ENCODE assay signal across 16 cellular contexts in the genomic region with DNA sequence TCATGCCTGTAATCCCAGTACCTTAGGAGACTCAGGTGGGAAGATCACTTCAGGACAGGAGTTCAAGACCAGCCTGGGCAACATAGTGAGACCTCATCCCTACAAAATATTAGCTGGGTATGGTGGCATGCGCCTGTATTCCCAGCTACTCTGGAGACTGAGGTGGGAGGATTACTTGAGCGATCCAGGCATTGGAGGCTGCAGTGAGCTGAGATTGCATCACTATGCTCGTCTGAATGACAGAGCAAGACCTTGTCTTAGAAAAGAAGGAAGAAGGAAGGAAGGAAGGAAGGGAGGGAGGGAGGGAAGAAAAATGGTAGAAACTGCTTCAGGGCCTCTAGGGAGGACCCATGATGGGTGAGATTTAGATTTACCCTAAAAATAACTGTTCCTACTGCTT.
"Had no signal": no experiment of that assay in that cellular context is flagged by ENCODE, and none has a peak within 500 bp of the region (broad histone marks: within the 10 kb centered on the region; RNA-seq: fewer than 3 reads in every experiment).

No MANE protein-coding gene starts in this region.

- ATAC-seq: activated CD8-positive, alpha-beta T cell treated with anti-CD3 and anti-CD28 coated beads, Interleukin-2, amount 10 ng/mL, durations not matched to agents 7 days and 5 days; effector memory CD8-positive, alpha-beta T cell; stimulated activated naive CD8-positive, alpha-beta T cell treated with anti-CD3 and anti-CD28 coated beads, Interleukin-15, amount 100 ng/mL, for 72 hours had no signal

- H3K4me2 ChIP-seq: hepatocyte had no signal

- H3K27ac Mint-ChIP-seq: activated CD8-positive, alpha-beta T cell treated with anti-CD3 and anti-CD28 coated beads, Interleukin-2, amount 10 ng/mL, durations not matched to agents 7 days and 5 days; activated naive CD4-positive, alpha-beta T cell treated with anti-CD3 and anti-CD28 coated beads for 36 hours; effector memory CD8-positive, alpha-beta T cell; nephron had no signal

- H3K27ac ChIP-seq: coronary artery, hepatocyte, ovary had no signal

- H3K9me3 Mint-ChIP-seq: activated naive CD4-positive, alpha-beta T cell treated with anti-CD3 and anti-CD28 coated beads for 36 hours; effector memory CD8-positive, alpha-beta T cell; nephron; stimulated activated naive CD8-positive, alpha-beta T cell treated with anti-CD3 and anti-CD28 coated beads, Interleukin-15, amount 100 ng/mL, for 72 hours had no signal

- H3K9me3 ChIP-seq: ovary had no signal

- H3K36me3 ChIP-seq: ovary had no signal

- H3K4me1 Mint-ChIP-seq: stimulated activated naive CD8-positive, alpha-beta T cell treated with anti-CD3 and anti-CD28 coated beads, Interleukin-15, amount 100 ng/mL, for 72 hours had no signal

- H3K4me3 Mint-ChIP-seq: activated CD8-positive, alpha-beta T cell treated with anti-CD3 and anti-CD28 coated beads, Interleukin-2, amount 10 ng/mL, durations not matched to agents 7 days and 5 days; activated naive CD4-positive, alpha-beta T cell treated with anti-CD3 and anti-CD28 coated beads for 36 hours; effector memory CD8-positive, alpha-beta T cell; nephron; stimulated activated naive CD8-positive, alpha-beta T cell treated with anti-CD3 and anti-CD28 coated beads, Interleukin-15, amount 100 ng/mL, for 72 hours had no signal

- H3K4me3 ChIP-seq: coronary artery, hepatocyte, ovary had no signal

- H3K27me3 ChIP-seq: hepatocyte, ovary had no signal

- DNase-seq: activated CD4-positive, alpha-beta T cell treated with anti-CD3 and anti-CD28 coated beads for 4 hours; activated CD8-positive, alpha-beta memory T cell treated with anti-CD3 and anti-CD28 coated beads, Interleukin-2, amount 50 U/mL, for 48 hours; activated CD8-positive, alpha-beta T cell treated with anti-CD3 and anti-CD28 coated beads, Interleukin-2, amount 10 ng/mL, durations not matched to agents 7 days and 5 days; activated naive CD4-positive, alpha-beta T cell treated with anti-CD3 and anti-CD28 coated beads for 36 hours; caudate nucleus; effector memory CD8-positive, alpha-beta T cell; erythroblast; mesendoderm; ovary; stimulated activated CD4-positive, alpha-beta T cell treated with anti-CD3 and anti-CD28 coated beads, Interleukin-15, amount 100 ng/mL, for 24 hours; stimulated activated CD4-positive, alpha-beta T cell treated with anti-CD3 and anti-CD28 coated beads, Interleukin-4, amount 100 ng/mL, for 24 hours; stimulated activated naive CD8-positive, alpha-beta T cell treated with anti-CD3 and anti-CD28 coated beads, Interleukin-15, amount 100 ng/mL, for 72 hours had no signal

- H3K27me3 Mint-ChIP-seq: effector memory CD8-positive, alpha-beta T cell; stimulated activated naive CD8-positive, alpha-beta T cell treated with anti-CD3 and anti-CD28 coated beads, Interleukin-15, amount 100 ng/mL, for 72 hours had no signal

- FAIRE-seq: urothelium cell line had no signal
